9 cellular contexts compared by ENCODE assay signal in the genomic region with DNA sequence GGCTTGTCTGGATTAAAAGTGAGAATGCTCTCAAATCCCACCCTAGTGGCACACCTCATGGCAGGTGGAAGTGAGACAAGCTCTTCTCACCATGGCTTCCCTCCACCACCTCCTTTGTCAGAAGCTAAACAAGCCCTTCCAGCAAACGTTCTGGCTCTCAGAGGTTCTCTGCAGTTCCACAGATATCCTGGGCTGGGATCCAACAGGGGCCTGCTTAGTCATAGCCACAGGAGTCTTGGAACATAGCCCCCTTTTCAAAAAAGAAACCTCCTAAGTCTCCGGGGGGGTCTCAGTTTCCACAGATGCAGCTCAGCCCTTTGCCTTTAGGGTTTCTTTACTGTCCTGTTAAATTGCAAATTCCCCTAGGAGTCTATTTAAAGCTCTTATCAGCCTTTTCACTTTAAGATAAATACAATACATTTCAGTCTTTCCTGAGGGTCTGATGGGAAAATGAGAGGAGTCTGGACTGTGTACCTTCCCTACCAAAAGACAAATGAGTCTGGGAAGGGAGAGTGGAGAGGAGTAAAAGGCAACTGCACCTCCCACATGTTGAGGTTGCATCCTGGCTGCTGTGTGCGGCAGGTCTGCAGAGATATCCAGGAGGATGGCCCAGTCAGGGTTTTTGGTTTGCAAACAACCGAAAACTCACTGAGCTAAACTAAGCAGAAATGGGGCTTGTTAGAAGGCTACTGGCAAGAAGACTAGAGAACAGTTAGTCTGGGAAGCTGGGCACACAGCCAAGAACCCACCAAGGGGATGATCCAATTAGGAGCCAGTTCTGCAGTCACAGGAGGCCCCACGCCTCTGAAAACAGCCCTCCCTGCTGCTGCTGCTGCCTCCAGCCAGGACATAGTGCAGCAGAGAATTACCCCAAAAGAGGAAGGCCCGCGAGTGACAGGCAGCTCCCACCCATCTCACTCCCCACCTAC. TPM values are rescaled to one million over a fixed set of nuclear protein-coding genes. Genes with fewer than 3 reads are reported as not detected.
A peak's percentile ranks its signal among the peaks of the same experiment; 100 is the strongest.
DNase-seq lines count a peak whose midpoint lies in the region; ATAC-seq, FAIRE-seq and TF ChIP-seq lines count a peak whose summit lies in the region.
"Had no signal": no experiment of that assay in that cellular context is flagged by ENCODE, and none has a peak within 500 bp of the region (broad histone marks: within the 10 kb centered on the region; RNA-seq: fewer than 3 reads in every experiment).

No MANE protein-coding gene starts in this region.

- H3K4me3 ChIP-seq in psoas muscle (no peak overlapping the region), colonic mucosa (no peak overlapping the region)

- no peaks in the 10 kb centered on the region for H3K36me3 ChIP-seq in psoas muscle (ENCODE audit: insufficient read depth in 1 of 2, low read depth in 1 of 2)
- H3K36me3 ChIP-seq in colonic mucosa, result no peaks in the 10 kb centered on the region

- peaks cover 13% of the 10 kb centered on the region for H3K27me3 Mint-ChIP-seq in activated T-cell treated with anti-CD3 and anti-CD28 coated beads, Interleukin-2, amount 50 U/mL, for 72 hours (ENCODE audit: low read depth)

- WGBS in psoas muscle, 3 donors, result 31 to 38% (median 33%) methylated on average over 7 of the region's 7 CpGs

- H3K27ac ChIP-seq in psoas muscle, result no peak overlapping the region
- no peak overlapping the region for H3K27ac ChIP-seq in colonic mucosa

- H3K4me3 Mint-ChIP-seq in activated T-cell treated with anti-CD3 and anti-CD28 coated beads, Interleukin-2, amount 50 U/mL, for 72 hours, result no peak overlapping the region
- H3K4me3 Mint-ChIP-seq: dendritic cell treated with granulocyte-macrophage colony-stimulating factor and Interleukin-4, amounts not matched to agents 40 ng/mL and 50 ng/mL, for 4 days had no signal

- intact Hi-C loops in psoas muscle (cut with DNase I) (no loop called here), colonic mucosa (cut with DNase I) (no loop called here)

- H3K27me3 ChIP-seq in psoas muscle (ENCODE audit: insufficient read depth in 3 of 3, low read length in 2 of 3), result no peaks in the 10 kb centered on the region
- H3K27me3 ChIP-seq in colonic mucosa, result no peaks in the 10 kb centered on the region

- no peaks in the 10 kb centered on the region for H3K9me3 ChIP-seq in psoas muscle
- no peaks in the 10 kb centered on the region for H3K9me3 ChIP-seq in colonic mucosa

- no peaks in the 10 kb centered on the region for H3K36me3 Mint-ChIP-seq in activated T-cell treated with anti-CD3 and anti-CD28 coated beads, Interleukin-2, amount 50 U/mL, for 72 hours (ENCODE audit: insufficient read depth in 2 of 2)

- no peak for TF ChIP-seq CTCF in psoas muscle (IDR thresholded peaks at IDR 0.05)
- TF ChIP-seq CTCF in colonic mucosa (IDR thresholded peaks at IDR 0.05), result no peak

- peak; percentile 52 for DNase-seq in GDM1 (lab: John Stamatoyannopoulos, UW)
- DNase-seq in OCI-M2 (lab: John Stamatoyannopoulos, UW; ENCODE audit: unreplicated experiment), result peak; percentile 25
- peak; percentile 90 for DNase-seq in fibroblast of the conjunctiva (ENCODE audit: low read depth)
- peak; percentile 55 to 70 for DNase-seq in psoas muscle
- DNase-seq in colonic mucosa, result no peak
- DNase-seq in H54 (ENCODE audit: insufficient read length, low spot score), result no peak
- no peak for DNase-seq in activated T-cell treated with anti-CD3 and anti-CD28 coated beads, Interleukin-2, amount 50 U/mL, for 72 hours

- peak; percentile 42 to 79 (median 70) for ATAC-seq in psoas muscle
- ATAC-seq in GM21360 (IDR thresholded peaks at IDR 0.05; ENCODE audit: unreplicated experiment), result no peak
- no peak for ATAC-seq in activated T-cell treated with anti-CD3 and anti-CD28 coated beads, Interleukin-2, amount 50 U/mL, for 72 hours (replicated peaks in 1 of 2)

- TF ChIP-seq POLR2A in H54 (IDR thresholded peaks at IDR 0.05; ENCODE audit: low read depth, low read length), result no peak

- no peak overlapping the region for H3K27ac Mint-ChIP-seq in activated T-cell treated with anti-CD3 and anti-CD28 coated beads, Interleukin-2, amount 50 U/mL, for 72 hours
- H3K27ac Mint-ChIP-seq: dendritic cell treated with granulocyte-macrophage colony-stimulating factor and Interleukin-4, amounts not matched to agents 40 ng/mL and 50 ng/mL, for 4 days had no signal

- peak overlapping the region in 1 of 2 donors; percentile 4 for H3K9ac ChIP-seq in colonic mucosa (ENCODE audit: low read depth in 2 of 2, low read length in 2 of 2)

- peaks cover 22% of the 10 kb centered on the region for H3K4me1 Mint-ChIP-seq in activated T-cell treated with anti-CD3 and anti-CD28 coated beads, Interleukin-2, amount 50 U/mL, for 72 hours (ENCODE audit: low read depth)

- no peak for FAIRE-seq in H54 (lab: Jason Lieb, UNC)

- H3K4me1 ChIP-seq in psoas muscle (peaks cover 14% of the 10 kb centered on the region), colonic mucosa (no peaks in the 10 kb centered on the region)

- peaks cover 0 to 5% of the 10 kb centered on the region in 2 donors for H3K9me3 Mint-ChIP-seq in activated T-cell treated with anti-CD3 and anti-CD28 coated beads, Interleukin-2, amount 50 U/mL, for 72 hours
- H3K9me3 Mint-ChIP-seq: dendritic cell treated with granulocyte-macrophage colony-stimulating factor and Interleukin-4, amounts not matched to agents 40 ng/mL and 50 ng/mL, for 4 days had no signal

RNA-seq across cellular contexts. Expression of gene SERP2, which starts 41.4 kb away (rescaled TPM):
- total RNA-seq in psoas muscle (1 to 10 TPM in 2 of 4 donors, under 1 TPM in 2; 0.57 to 1.2 (median 0.95) TPM), colonic mucosa (1 to 10 TPM; 1.6 to 2.7 TPM)
- 1 to 10 TPM in 2 of 3 donors, under 1 TPM in 1; 0.82 to 1.8 (median 1.4) TPM for polyA plus RNA-seq in psoas muscle
- total RNA-seq in activated T-cell treated with anti-CD3 and anti-CD28 coated beads, Interleukin-2, amount 50 U/mL, for 72 hours, result 1 to 10 TPM; 1.0 to 3.6 TPM

Comparison
In these comparisons a context has a peak if more than half of its experiments do, and no peak if none do; other contexts are left out.
1. DNase-seq: peak in GDM1 (single experiment), OCI-M2 (single experiment), fibroblast of the conjunctiva (single experiment) and psoas muscle (2 of 2); none in colonic mucosa (single experiment), H54 (single experiment) and activated T-cell treated with anti-CD3 and anti-CD28 coated beads, Interleukin-2, amount 50 U/mL, for 72 hours (0 of 2).
2. ATAC-seq: peak in psoas muscle (4 of 4); none in GM21360 (single experiment) and activated T-cell treated with anti-CD3 and anti-CD28 coated beads, Interleukin-2, amount 50 U/mL, for 72 hours (0 of 2).